In genomic region chr12:49750027-49750977, GRCh38 we compare ENCODE assay signal across 8 cellular contexts. TPM values are rescaled to one million over a fixed set of nuclear protein-coding genes. Genes with fewer than 3 reads are reported as not detected.
DNase-seq lines count a peak whose midpoint lies in the region; ATAC-seq and TF ChIP-seq lines count a peak whose summit lies in the region.

No MANE protein-coding gene starts in this region.

- H4K20me1 ChIP-seq in OCI-LY7 (ENCODE audit: insufficient read depth, low read length) = peaks cover 44% of the 10 kb centered on the region

- H3K4me2 ChIP-seq in OCI-LY7 (ENCODE audit: low read length) = peak overlapping the region; percentile 37

- no peak for ATAC-seq in naive B cell (ENCODE audit: low read depth in 2 of 2)
- no peak for ATAC-seq in HG02852 (IDR thresholded peaks at IDR 0.05; ENCODE audit: unreplicated experiment)
- ATAC-seq in GM21381 (IDR thresholded peaks at IDR 0.05; ENCODE audit: unreplicated experiment) = no peak

- H3K79me2 ChIP-seq in OCI-LY7 (ENCODE audit: insufficient read depth, low read depth, low read length) = peaks cover 91% of the 10 kb centered on the region

- no peak overlapping the region for H2AFZ ChIP-seq in OCI-LY7 (ENCODE audit: low read length)

- TF ChIP-seq CTCF in OCI-LY7 (conservative IDR thresholded peaks at IDR 0.05; ENCODE audit: low read length) = peak; percentile 60

- POLR2A ChIA-PET in OCI-LY7 (lab: Charles Lee) = interaction anchor here (0.7 kb wide), 1 partner anchor 362 kb away, joined by 4 read pairs; the partner anchor contains the start of gene COX14

- H3K36me3 Mint-ChIP-seq in naive B cell = peaks cover 0 to 14% of the 10 kb centered on the region in 2 donors

- H3K27ac Mint-ChIP-seq in naive B cell = peak overlapping the region in 4 of 6 donors; percentile 38 to 85 (median 64)

- H3K9me3 ChIP-seq in OCI-LY7 (ENCODE audit: low read length) = no peaks in the 10 kb centered on the region

- H3K4me1 Mint-ChIP-seq in naive B cell = peaks cover 36 to 88% (median 61%) of the 10 kb centered on the region in 3 donors

- no peak overlapping the region for H3K4me3 ChIP-seq in OCI-LY7 (ENCODE audit: low read depth, low read length, poor library complexity, severe bottlenecking)

- no peaks in the 10 kb centered on the region for H3K27me3 Mint-ChIP-seq in naive B cell

- H3K36me3 ChIP-seq in OCI-LY7 (ENCODE audit: insufficient read depth, low read length) = peaks cover 94% of the 10 kb centered on the region

- peak overlapping the region; percentile 39 for H3K27ac ChIP-seq in OCI-LY7 (ENCODE audit: low read depth, low read length, poor library complexity, severe bottlenecking)

- H3K9me3 Mint-ChIP-seq in naive B cell = no peaks in the 10 kb centered on the region

- CTCF ChIA-PET in OCI-LY7 (lab: Charles Lee; ENCODE audit: unreplicated experiment) = interaction anchor here (0.6 kb wide), 1 partner anchor 82 kb away, joined by 3 read pairs; no protein-coding TSS in a partner anchor

- BruUV-seq in OCI-LY7 (replicated peaks; lab: Mats Ljungman, UMichigan) = no TSS peak

- peaks cover 61% of the 10 kb centered on the region for H3K4me1 ChIP-seq in OCI-LY7 (ENCODE audit: insufficient read depth, low read length, poor library complexity, severe bottlenecking)

- H3K9me2 ChIP-seq in OCI-LY7 (ENCODE audit: insufficient read depth, low read length) = no peaks in the 10 kb centered on the region

- H3K4me3 Mint-ChIP-seq in naive B cell = peak overlapping the region in 5 of 8 donors; percentile 13 to 29 (median 26)

- intact Hi-C loops in OCI-LY7 (cut with micrococcal nuclease; ENCODE audit: unreplicated experiment) = no loop called here

- DNase-seq in activated naive CD4-positive, alpha-beta T cell treated with Interleukin-2 at 50 U/mL for 16 hours = peak; percentile 63
- no peak for DNase-seq in activated naive CD4-positive, alpha-beta T cell (lab: John Stamatoyannopoulos, UW)
- DNase-seq in OCI-LY7 (ENCODE audit: low spot score) (peak; percentile 44), astrocyte of the hippocampus (ENCODE audit: low read depth, low spot score) (peak; percentile 17), naive B cell (no peak), amniotic stem cell (lab: John Stamatoyannopoulos, UW) (no peak)

RNA-seq across cellular contexts. Expression of gene TMBIM6, which starts 8.9 kb away (rescaled TPM):
- 116 and 120 TPM in 2 replicates for total RNA-seq in OCI-LY7 (2014; rRNA removed; shearing (Covaris generic))
- total RNA-seq in OCI-LY7 (2022) = 170 and 172 TPM in 2 replicates
- polyA plus RNA-seq in naive B cell (ENCODE audit: low read depth in 6 of 6) = 1,000 to 10,000 TPM in 1 of 6 donors, 100 to 1,000 TPM in 5; 740 to 1,714 (median 822) TPM

RNA-seq across cellular contexts. Expression of gene FMNL3, which starts 43.1 kb away (rescaled TPM):
- 28.7 and 29.6 TPM in 2 replicates for total RNA-seq in OCI-LY7 (2014; rRNA removed; shearing (Covaris generic))
- 13.8 and 15.6 TPM in 2 replicates for total RNA-seq in OCI-LY7 (2022)
- 10 to 100 TPM in 4 of 6 donors, 1 to 10 TPM in 2; 1.6 to 18.3 (median 15.2) TPM for polyA plus RNA-seq in naive B cell (ENCODE audit: low read depth in 6 of 6)

Comparison
In these comparisons a context has a peak if more than half of its experiments do, and no peak if none do; other contexts are left out.
1. DNase-seq: peak in activated naive CD4-positive, alpha-beta T cell treated with Interleukin-2 at 50 U/mL for 16 hours (single experiment), OCI-LY7 (single experiment) and astrocyte of the hippocampus (single experiment); none in activated naive CD4-positive, alpha-beta T cell (0 of 4), naive B cell (single experiment) and amniotic stem cell (single experiment).